ENCODE assay signal across 8 cellular contexts in the genomic region with DNA sequence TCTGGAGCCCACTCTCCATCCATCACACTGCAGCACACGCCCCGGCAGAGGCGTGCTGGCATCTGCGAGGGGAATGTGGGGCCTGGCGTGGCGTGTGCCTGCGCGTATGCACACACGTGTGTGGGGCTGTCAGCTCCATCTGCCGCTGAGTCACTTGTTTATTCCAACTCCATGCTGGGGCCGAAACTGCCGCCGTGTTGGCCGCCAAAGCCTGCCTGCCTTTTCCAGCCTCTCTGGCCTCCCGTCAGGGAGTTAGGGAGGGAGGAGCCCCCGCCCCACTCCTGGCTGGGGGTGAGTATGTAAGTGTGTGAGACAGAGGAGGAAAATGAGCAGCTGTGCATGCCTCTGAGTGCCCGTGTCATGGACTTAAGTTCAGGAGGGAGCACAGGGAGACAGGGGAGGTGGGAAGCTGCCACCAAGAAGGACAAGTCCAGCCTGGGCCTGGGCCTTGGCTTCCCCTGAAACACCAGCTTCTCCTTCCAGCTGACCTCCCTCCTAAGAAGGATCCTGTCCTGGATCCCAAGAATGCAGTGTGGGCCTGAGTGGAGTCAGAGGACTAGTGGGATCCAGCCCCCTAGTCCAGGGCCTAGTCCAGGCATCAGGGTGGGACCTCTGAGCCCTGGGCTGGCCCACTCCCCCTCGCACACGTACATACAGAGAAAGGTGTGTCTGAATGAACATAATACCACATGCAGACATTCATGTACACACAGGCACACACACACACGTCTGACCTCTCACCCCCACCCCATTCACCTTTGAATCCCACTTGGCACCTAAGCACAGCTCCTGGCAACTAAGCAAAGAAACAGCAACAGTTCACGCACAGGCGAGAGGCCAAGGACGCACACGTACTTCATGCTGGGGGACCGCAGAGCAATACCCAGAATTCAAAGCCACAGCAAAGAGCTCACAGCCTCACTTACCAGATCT. TPM values are rescaled to one million over a fixed set of nuclear protein-coding genes. Genes with fewer than 3 reads are reported as not detected.
DNase-seq lines count a peak whose midpoint lies in the region; ATAC-seq, FAIRE-seq and TF ChIP-seq lines count a peak whose summit lies in the region.

No MANE protein-coding gene starts in this region.

- H3K27me3 ChIP-seq in liver (ENCODE audit: control insufficient read depth in 4 of 4, insufficient read depth in 4 of 4, low read length in 3 of 4): no peaks in the 10 kb centered on the region
- no peaks in the 10 kb centered on the region for H3K27me3 ChIP-seq in small intestine (ENCODE audit: control insufficient read depth in 2 of 2, insufficient read depth in 2 of 2, low read length in 2 of 2)
- H3K27me3 ChIP-seq in smooth muscle cell (ENCODE audit: low read depth): no peaks in the 10 kb centered on the region

- no peak for FAIRE-seq in small intestine (lab: Jason Lieb, UNC)

- H3K36me3 ChIP-seq in liver (ENCODE audit: control insufficient read depth in 4 of 4, insufficient read depth in 3 of 4, low read depth in 1 of 4, low read length in 3 of 4) (peaks cover 17 to 54% (median 49%) of the 10 kb centered on the region in 4 donors), small intestine (ENCODE audit: control insufficient read depth in 2 of 2, insufficient read depth in 2 of 2, low read length in 2 of 2) (peaks cover 8 to 38% of the 10 kb centered on the region in 2 donors), smooth muscle cell (ENCODE audit: low read depth) (peaks cover 13% of the 10 kb centered on the region)

- peaks cover 18 to 55% (median 39%) of the 10 kb centered on the region in 4 donors for H3K4me1 ChIP-seq in liver (ENCODE audit: control insufficient read depth in 4 of 4, insufficient read depth in 4 of 4, low read length in 3 of 4)
- H3K4me1 ChIP-seq in small intestine (ENCODE audit: control insufficient read depth in 2 of 2, insufficient read depth in 1 of 2, low read depth in 1 of 2, low read length in 1 of 2): no peaks in the 10 kb centered on the region
- no peaks in the 10 kb centered on the region for H3K4me1 ChIP-seq in smooth muscle cell (ENCODE audit: low read depth)

- H3K4me3 Mint-ChIP-seq in brain: no peak overlapping the region

- H3K27ac ChIP-seq in liver (ENCODE audit: low read depth in 1 of 2, low read length in 2 of 2) (peak overlapping the region; percentile 7 to 40), substantia nigra (ENCODE audit: low read depth, low read length, poor library complexity, severe bottlenecking) (peak overlapping the region; percentile 76), small intestine (ENCODE audit: low read depth in 1 of 2, low read length in 1 of 2) (peak overlapping the region in 1 of 2 donors; percentile 82), smooth muscle cell (ENCODE audit: low read depth) (no peak overlapping the region)

- H3K36me3 Mint-ChIP-seq in brain: peaks cover 90% of the 10 kb centered on the region

- H3K4me3 ChIP-seq in liver (ENCODE audit: low read depth in 1 of 3, low read length in 3 of 3) (no peak overlapping the region), small intestine (ENCODE audit: low read depth in 1 of 2, low read length in 2 of 2) (no peak overlapping the region), smooth muscle cell (no peak overlapping the region)

- no peaks in the 10 kb centered on the region for H3K9me3 ChIP-seq in liver (ENCODE audit: control insufficient read depth in 4 of 4, low read length in 3 of 4)
- H3K9me3 ChIP-seq in small intestine (ENCODE audit: control insufficient read depth, low read depth): no peaks in the 10 kb centered on the region
- no peaks in the 10 kb centered on the region for H3K9me3 ChIP-seq in smooth muscle cell (replicated peaks; ENCODE audit: low read depth)

- WGBS in liver: 71% methylated on average over 25 of the region's 25 CpGs
- 65 to 77% (median 73%) methylated on average over 25 of the region's 25 CpGs for WGBS in small intestine, 3 donors
- WGBS in smooth muscle cell (ENCODE audit: low lambda C conversion rate): 92% methylated on average over 25 of the region's 25 CpGs

- ATAC-seq in HG03378 (IDR thresholded peaks at IDR 0.05; ENCODE audit: unreplicated experiment): no peak

- no peak for TF ChIP-seq RAD21 in liver (IDR thresholded peaks at IDR 0.05)

- peak overlapping the region in 4 of 5 experiments; percentile 23 to 63 (median 48) for H3K27ac Mint-ChIP-seq in brain

- H3K27me3 Mint-ChIP-seq in brain: no peaks in the 10 kb centered on the region

- H3K9me3 Mint-ChIP-seq in brain: no peaks in the 10 kb centered on the region

- H4K20me1 ChIP-seq in smooth muscle cell (ENCODE audit: low read depth): peaks cover 99% of the 10 kb centered on the region

- H3F3A ChIP-seq in smooth muscle cell (ENCODE audit: low read depth): no peaks in the 10 kb centered on the region

- no peaks in the 10 kb centered on the region for H3K79me2 ChIP-seq in smooth muscle cell (ENCODE audit: low read depth)

- peak; percentile 24 for TF ChIP-seq POLR2A in GM19193 (IDR thresholded peaks at IDR 0.05; ENCODE audit: extremely low read depth, insufficient read depth, insufficient read length)

- DNase-seq in substantia nigra (lab: John Stamatoyannopoulos, UW) (peak in 33 of 49 donors; percentile 25 to 79 (median 53)), small intestine (no peak), smooth muscle cell (lab: John Stamatoyannopoulos, UW; ENCODE audit: unreplicated experiment) (no peak)
- no peak for DNase-seq in activated CD4-positive, CD25-positive, alpha-beta regulatory T cell treated with anti-CD3 and anti-CD28 coated beads, Interleukin-2, amount 50 U/mL, for 72 hours

- TF ChIP-seq CTCF in brain (conservative IDR thresholded peaks at IDR 0.05): no peak
- TF ChIP-seq CTCF in liver (IDR thresholded peaks at IDR 0.05; ENCODE audit: low read depth, low read length, missing input control): no peak
- no peak for TF ChIP-seq CTCF in smooth muscle cell (IDR thresholded peaks at IDR 0.05; ENCODE audit: borderline replicate concordance, insufficient read depth, poor library complexity, severe bottlenecking)

- peaks cover 3% of the 10 kb centered on the region for H3K4me1 Mint-ChIP-seq in brain

- H3K9ac ChIP-seq in liver (ENCODE audit: low read depth in 1 of 2, low read length in 2 of 2) (no peak overlapping the region), smooth muscle cell (ENCODE audit: low read depth) (no peak overlapping the region)

- H3K4me2 ChIP-seq in smooth muscle cell: no peak overlapping the region

- no peak overlapping the region for H2AFZ ChIP-seq in smooth muscle cell (ENCODE audit: low read depth)

TF ChIP-seq in liver, 16 proteins besides CTCF, POLR2A, EP300 and RAD21:
- TF ChIP-seq YY1 (IDR thresholded peaks at IDR 0.05): peak; percentile 14
- TF ChIP-seq SP1 (IDR thresholded peaks at IDR 0.05): peak; percentile 55
- TF ChIP-seq HNF4A (conservative IDR thresholded peaks at IDR 0.05): peak; percentile 56 to 61
- peak; percentile 83 for TF ChIP-seq RXRA (IDR thresholded peaks at IDR 0.05)
- peak; percentile 27 for TF ChIP-seq FOXA2 (IDR thresholded peaks at IDR 0.05)
- TF ChIP-seq NR2F2 (IDR thresholded peaks at IDR 0.05): peak; percentile 69
- TF ChIP-seq ZBTB33 (IDR thresholded peaks at IDR 0.05): no peak
- TF ChIP-seq TAF1 (conservative IDR thresholded peaks at IDR 0.05): no peak
TF ChIP-seq in liver: peak in this region for 6.

RNA-seq across cellular contexts. Expression of gene MEF2D, which starts 24.7 kb away (rescaled TPM):
- 22.7 TPM for polyA plus RNA-seq in brain (ENCODE audit: insufficient read depth, low read depth, low replicate concordance)
- total RNA-seq in liver: 1 to 10 TPM; 5.2 to 5.7 TPM
- 1 to 10 TPM; 3.4 to 7.6 TPM for polyA plus RNA-seq in liver
- polyA plus RNA-seq in small intestine: 10 to 100 TPM in 1 of 3 donors, 1 to 10 TPM in 2; 5.8 to 16.8 (median 9.2) TPM
- 23.2 and 24.3 TPM in 2 replicates for total RNA-seq in smooth muscle cell
- polyA plus RNA-seq in smooth muscle cell: 40.5 and 45.6 TPM in 2 replicates

Comparison
In these comparisons a context has a peak if more than half of its experiments do, and no peak if none do; other contexts are left out.
1. DNase-seq: peak in substantia nigra (33 of 49); none in small intestine (single experiment), smooth muscle cell (single experiment) and activated CD4-positive, CD25-positive, alpha-beta regulatory T cell treated with anti-CD3 and anti-CD28 coated beads, Interleukin-2, amount 50 U/mL, for 72 hours (single experiment).